10 cellular contexts compared by ENCODE assay signal in the genomic region with DNA sequence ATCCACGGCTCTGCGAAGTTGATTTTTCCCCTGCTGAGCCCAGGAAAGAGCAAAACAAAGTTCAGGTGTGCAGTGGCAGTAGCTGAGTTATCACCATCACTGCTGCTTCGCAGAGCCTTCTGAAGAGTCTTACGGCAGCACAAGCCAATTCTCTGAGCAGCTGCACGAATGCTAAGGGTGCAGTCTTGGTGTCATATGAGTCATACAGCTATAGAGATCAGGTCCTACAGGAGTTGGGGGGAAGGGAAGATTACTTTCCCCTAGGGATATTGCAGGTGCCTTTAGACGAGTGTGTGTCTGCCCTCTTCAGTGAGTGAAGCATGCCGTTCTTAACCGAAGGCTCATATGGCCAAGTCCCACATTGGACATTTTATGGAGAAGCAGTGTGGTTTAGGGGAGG.
DNase-seq lines count a peak whose midpoint lies in the region; ATAC-seq and TF ChIP-seq lines count a peak whose summit lies in the region.
"Had no signal": no experiment of that assay in that cellular context is flagged by ENCODE, and none has a peak within 500 bp of the region (broad histone marks: within the 10 kb centered on the region; RNA-seq: fewer than 3 reads in every experiment).

No MANE protein-coding gene starts in this region.

- H2AFZ ChIP-seq in GM23338, result no peak overlapping the region

- H3K4me2 ChIP-seq in GM23338, result no peak overlapping the region

- H3K27ac Mint-ChIP-seq in T-helper 17 cell (no peak overlapping the region), GM23338 (no peak overlapping the region)
- H3K27ac Mint-ChIP-seq: activated CD4-positive, alpha-beta T cell treated with anti-CD3 and anti-CD28 coated beads, Interleukin-2, amount 10 ng/mL, durations not matched to agents 24 days and 14 days had no signal

- no peaks in the 10 kb centered on the region for H3K27me3 Mint-ChIP-seq in T-helper 17 cell
- no peaks in the 10 kb centered on the region for H3K27me3 Mint-ChIP-seq in GM23338 (ENCODE audit: insufficient read depth, low read depth, poor library complexity)
- H3K27me3 Mint-ChIP-seq: activated CD4-positive, alpha-beta T cell treated with anti-CD3 and anti-CD28 coated beads, Interleukin-2, amount 10 ng/mL, durations not matched to agents 24 days and 14 days had no signal

- no peaks in the 10 kb centered on the region for H3K27me3 ChIP-seq in GM23338 (ENCODE audit: insufficient read depth)

- H3K4me1 Mint-ChIP-seq in T-helper 17 cell (peaks cover 45% of the 10 kb centered on the region), GM23338 (peaks cover 17% of the 10 kb centered on the region)

- no peaks in the 10 kb centered on the region for H3K9me2 ChIP-seq in GM23338 (ENCODE audit: insufficient read depth)

- DNase-seq in DMS79 treated with DMSO at 0.1 percent for 48 hours (lab: John Stamatoyannopoulos, UW) (peak; percentile 65), GM19238 (ENCODE audit: insufficient read length, low spot score) (peak; percentile 38), T-helper 17 cell (no peak), GM23338 (ENCODE audit: low spot score) (no peak), SW480 (ENCODE audit: low spot score) (no peak), HK-2 (ENCODE audit: unreplicated experiment) (no peak)
- DNase-seq: activated CD4-positive, alpha-beta T cell treated with anti-CD3 and anti-CD28 coated beads, Interleukin-2, amount 10 ng/mL, durations not matched to agents 24 days and 14 days; effector CD8-positive, alpha-beta T cell had no signal

- no peaks in the 10 kb centered on the region for H4K20me1 ChIP-seq in GM23338 (replicated peaks; ENCODE audit: insufficient read depth)

- H3F3A ChIP-seq in GM23338 (replicated peaks; ENCODE audit: low read depth), result no peaks in the 10 kb centered on the region

- no peaks in the 10 kb centered on the region for H3K79me2 ChIP-seq in GM23338 (replicated peaks; ENCODE audit: insufficient read depth)

- no peak for TF ChIP-seq CTCF in GM23338 (conservative IDR thresholded peaks at IDR 0.05; ENCODE audit: low read depth in 2 of 2)

- H3K4me1 ChIP-seq in GM23338 (ENCODE audit: insufficient read depth), result peaks cover 14% of the 10 kb centered on the region

- H3K4me3 Mint-ChIP-seq in T-helper 17 cell (no peak overlapping the region), GM23338 (no peak overlapping the region)
- H3K4me3 Mint-ChIP-seq: activated CD4-positive, alpha-beta T cell treated with anti-CD3 and anti-CD28 coated beads, Interleukin-2, amount 10 ng/mL, durations not matched to agents 24 days and 14 days had no signal

- no peaks in the 10 kb centered on the region for H3K9me3 ChIP-seq in T-helper 17 cell (ENCODE audit: control insufficient read depth, low read length, poor library complexity, severe bottlenecking)

- ATAC-seq in HG03060 (IDR thresholded peaks at IDR 0.05; ENCODE audit: low read depth, unreplicated experiment) (peak; percentile 39), T-helper 17 cell (peak; percentile 37), GM23338 (no peak), GM21737 (IDR thresholded peaks at IDR 0.05; ENCODE audit: unreplicated experiment) (no peak)

- no peaks in the 10 kb centered on the region for H3K9me3 Mint-ChIP-seq in GM23338
- H3K9me3 Mint-ChIP-seq: activated CD4-positive, alpha-beta T cell treated with anti-CD3 and anti-CD28 coated beads, Interleukin-2, amount 10 ng/mL, durations not matched to agents 24 days and 14 days had no signal

- no peaks in the 10 kb centered on the region for H3K36me3 ChIP-seq in GM23338 (ENCODE audit: insufficient read depth)

- no peak overlapping the region for H3K4me3 ChIP-seq in GM23338

- H3K36me3 Mint-ChIP-seq in T-helper 17 cell (ENCODE audit: low read depth), result peaks cover 5% of the 10 kb centered on the region
- H3K36me3 Mint-ChIP-seq in GM23338 (ENCODE audit: low read depth), result no peaks in the 10 kb centered on the region

- no peak overlapping the region for H3K27ac ChIP-seq in GM23338 (ENCODE audit: low read depth)

TF ChIP-seq in GM23338, 12 proteins besides CTCF, POLR2A, EP300 and RAD21 (continues in another document):
- TF ChIP-seq POLR2AphosphoS5 (IDR thresholded peaks at IDR 0.05; ENCODE audit: low read depth), result no peak
- no peak for TF ChIP-seq JUNB (IDR thresholded peaks at IDR 0.05; ENCODE audit: unreplicated experiment)
- TF ChIP-seq EZH2 (IDR thresholded peaks at IDR 0.05; ENCODE audit: low read depth, unreplicated experiment), result no peak
- TF ChIP-seq ZNF331 (CRISPR knock-in tag; IDR thresholded peaks at IDR 0.05; ENCODE audit: low read depth), result no peak
- TF ChIP-seq EZH2phosphoT487 (IDR thresholded peaks at IDR 0.05; ENCODE audit: unreplicated experiment), result no peak
- TF ChIP-seq, protein P1, sequence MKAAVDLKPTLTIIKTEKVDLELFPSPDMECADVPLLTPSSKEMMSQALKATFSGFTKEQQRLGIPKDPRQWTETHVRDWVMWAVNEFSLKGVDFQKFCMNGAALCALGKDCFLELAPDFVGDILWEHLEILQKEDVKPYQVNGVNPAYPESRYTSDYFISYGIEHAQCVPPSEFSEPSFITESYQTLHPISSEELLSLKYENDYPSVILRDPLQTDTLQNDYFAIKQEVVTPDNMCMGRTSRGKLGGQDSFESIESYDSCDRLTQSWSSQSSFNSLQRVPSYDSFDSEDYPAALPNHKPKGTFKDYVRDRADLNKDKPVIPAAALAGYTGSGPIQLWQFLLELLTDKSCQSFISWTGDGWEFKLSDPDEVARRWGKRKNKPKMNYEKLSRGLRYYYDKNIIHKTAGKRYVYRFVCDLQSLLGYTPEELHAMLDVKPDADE (IDR thresholded peaks at IDR 0.05), result no peak
- no peak for TF ChIP-seq ZNF114 (CRISPR knock-in tag; IDR thresholded peaks at IDR 0.05)
- TF ChIP-seq, protein P2, sequence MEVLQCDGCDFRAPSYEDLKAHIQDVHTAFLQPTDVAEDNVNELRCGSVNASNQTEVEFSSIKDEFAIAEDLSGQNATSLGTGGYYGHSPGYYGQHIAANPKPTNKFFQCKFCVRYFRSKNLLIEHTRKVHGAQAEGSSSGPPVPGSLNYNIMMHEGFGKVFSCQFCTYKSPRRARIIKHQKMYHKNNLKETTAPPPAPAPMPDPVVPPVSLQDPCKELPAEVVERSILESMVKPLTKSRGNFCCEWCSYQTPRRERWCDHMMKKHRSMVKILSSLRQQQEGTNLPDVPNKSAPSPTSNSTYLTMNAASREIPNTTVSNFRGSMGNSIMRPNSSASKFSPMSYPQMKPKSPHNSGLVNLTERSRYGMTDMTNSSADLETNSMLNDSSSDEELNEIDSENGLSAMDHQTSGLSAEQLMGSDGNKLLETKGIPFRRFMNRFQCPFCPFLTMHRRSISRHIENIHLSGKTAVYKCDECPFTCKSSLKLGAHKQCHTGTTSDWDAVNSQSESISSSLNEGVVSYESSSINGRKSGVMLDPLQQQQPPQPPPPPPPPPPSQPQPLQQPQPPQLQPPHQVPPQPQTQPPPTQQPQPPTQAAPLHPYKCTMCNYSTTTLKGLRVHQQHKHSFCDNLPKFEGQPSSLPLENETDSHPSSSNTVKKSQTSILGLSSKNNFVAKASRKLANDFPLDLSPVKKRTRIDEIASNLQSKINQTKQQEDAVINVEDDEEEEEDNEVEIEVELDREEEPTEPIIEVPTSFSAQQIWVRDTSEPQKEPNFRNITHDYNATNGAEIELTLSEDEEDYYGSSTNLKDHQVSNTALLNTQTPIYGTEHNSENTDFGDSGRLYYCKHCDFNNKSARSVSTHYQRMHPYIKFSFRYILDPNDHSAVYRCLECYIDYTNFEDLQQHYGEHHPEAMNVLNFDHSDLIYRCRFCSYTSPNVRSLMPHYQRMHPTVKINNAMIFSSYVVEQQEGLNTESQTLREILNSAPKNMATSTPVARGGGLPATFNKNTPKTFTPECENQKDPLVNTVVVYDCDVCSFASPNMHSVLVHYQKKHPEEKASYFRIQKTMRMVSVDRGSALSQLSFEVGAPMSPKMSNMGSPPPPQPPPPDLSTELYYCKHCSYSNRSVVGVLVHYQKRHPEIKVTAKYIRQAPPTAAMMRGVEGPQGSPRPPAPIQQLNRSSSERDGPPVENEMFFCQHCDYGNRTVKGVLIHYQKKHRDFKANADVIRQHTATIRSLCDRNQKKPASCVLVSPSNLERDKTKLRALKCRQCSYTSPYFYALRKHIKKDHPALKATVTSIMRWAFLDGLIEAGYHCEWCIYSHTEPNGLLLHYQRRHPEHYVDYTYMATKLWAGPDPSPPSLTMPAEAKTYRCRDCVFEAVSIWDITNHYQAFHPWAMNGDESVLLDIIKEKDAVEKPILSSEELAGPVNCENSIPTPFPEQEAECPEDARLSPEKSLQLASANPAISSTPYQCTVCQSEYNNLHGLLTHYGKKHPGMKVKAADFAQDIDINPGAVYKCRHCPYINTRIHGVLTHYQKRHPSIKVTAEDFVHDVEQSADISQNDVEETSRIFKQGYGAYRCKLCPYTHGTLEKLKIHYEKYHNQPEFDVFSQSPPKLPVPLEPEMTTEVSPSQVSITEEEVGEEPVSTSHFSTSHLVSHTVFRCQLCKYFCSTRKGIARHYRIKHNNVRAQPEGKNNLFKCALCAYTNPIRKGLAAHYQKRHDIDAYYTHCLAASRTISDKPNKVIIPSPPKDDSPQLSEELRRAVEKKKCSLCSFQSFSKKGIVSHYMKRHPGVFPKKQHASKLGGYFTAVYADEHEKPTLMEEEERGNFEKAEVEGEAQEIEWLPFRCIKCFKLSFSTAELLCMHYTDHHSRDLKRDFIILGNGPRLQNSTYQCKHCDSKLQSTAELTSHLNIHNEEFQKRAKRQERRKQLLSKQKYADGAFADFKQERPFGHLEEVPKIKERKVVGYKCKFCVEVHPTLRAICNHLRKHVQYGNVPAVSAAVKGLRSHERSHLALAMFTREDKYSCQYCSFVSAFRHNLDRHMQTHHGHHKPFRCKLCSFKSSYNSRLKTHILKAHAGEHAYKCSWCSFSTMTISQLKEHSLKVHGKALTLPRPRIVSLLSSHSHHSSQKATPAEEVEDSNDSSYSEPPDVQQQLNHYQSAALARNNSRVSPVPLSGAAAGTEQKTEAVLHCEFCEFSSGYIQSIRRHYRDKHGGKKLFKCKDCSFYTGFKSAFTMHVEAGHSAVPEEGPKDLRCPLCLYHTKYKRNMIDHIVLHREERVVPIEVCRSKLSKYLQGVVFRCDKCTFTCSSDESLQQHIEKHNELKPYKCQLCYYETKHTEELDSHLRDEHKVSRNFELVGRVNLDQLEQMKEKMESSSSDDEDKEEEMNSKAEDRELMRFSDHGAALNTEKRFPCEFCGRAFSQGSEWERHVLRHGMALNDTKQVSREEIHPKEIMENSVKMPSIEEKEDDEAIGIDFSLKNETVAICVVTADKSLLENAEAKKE (CRISPR knock-in tag; IDR thresholded peaks at IDR 0.05), result no peak
- TF ChIP-seq STAT1 (IDR thresholded peaks at IDR 0.05; ENCODE audit: unreplicated experiment), result no peak

Comparison
In these comparisons a context has a peak if more than half of its experiments do, and no peak if none do; other contexts are left out.
1. DNase-seq: peak in DMS79 treated with DMSO at 0.1 percent for 48 hours (single experiment) and GM19238 (single experiment); none in T-helper 17 cell (0 of 3), GM23338 (single experiment), SW480 (single experiment) and HK-2 (single experiment).
2. ATAC-seq: peak in HG03060 (single experiment) and T-helper 17 cell (single experiment); none in GM23338 (single experiment) and GM21737 (single experiment).